17 cellular contexts compared by ENCODE assay signal in genomic region chr10:10865303-10865702, GRCh38.
A peak's percentile ranks its signal among the peaks of the same experiment; 100 is the strongest.
DNase-seq lines count a peak whose midpoint lies in the region; ATAC-seq and TF ChIP-seq lines count a peak whose summit lies in the region.
"Had no signal": no experiment of that assay in that cellular context is flagged by ENCODE, and none has a peak within 500 bp of the region (broad histone marks: within the 10 kb centered on the region; RNA-seq: fewer than 3 reads in every experiment).

No MANE protein-coding gene starts in this region.

- no peaks in the 10 kb centered on the region for H3K79me2 ChIP-seq in smooth muscle cell (ENCODE audit: low read depth)

- CTCF ChIA-PET in A673 (lab: Charles Lee) = no interaction called here

- no peak overlapping the region for H3K9ac ChIP-seq in adipocyte (ENCODE audit: low read length)
- H3K9ac ChIP-seq in smooth muscle cell (ENCODE audit: low read depth) = no peak overlapping the region

- H3K9me3 ChIP-seq in adipocyte (ENCODE audit: control insufficient read depth, low read length) = no peaks in the 10 kb centered on the region
- no peaks in the 10 kb centered on the region for H3K9me3 ChIP-seq in smooth muscle cell (replicated peaks; ENCODE audit: low read depth)
- H3K9me3 ChIP-seq in A673 (ENCODE audit: low read depth, low read length, poor library complexity, severe bottlenecking) = no peaks in the 10 kb centered on the region
- H3K9me3 ChIP-seq: SJCRH30 had no signal

- H4K20me1 ChIP-seq in smooth muscle cell (ENCODE audit: low read depth) = no peaks in the 10 kb centered on the region

- ATAC-seq in GM21423 (IDR thresholded peaks at IDR 0.05; ENCODE audit: unreplicated experiment) (no peak), HG02763 (IDR thresholded peaks at IDR 0.05; ENCODE audit: unreplicated experiment) (no peak)

- H3F3A ChIP-seq in smooth muscle cell (ENCODE audit: low read depth) = no peaks in the 10 kb centered on the region

- WGBS in smooth muscle cell (ENCODE audit: low lambda C conversion rate) = 65% methylated on average over 3 of the region's 3 CpGs

- intact Hi-C loops in A673 (cut with micrococcal nuclease; ENCODE audit: unreplicated experiment) = no loop called here

- no peak overlapping the region for H2AFZ ChIP-seq in smooth muscle cell (ENCODE audit: low read depth)

- H3K27me3 ChIP-seq in adipocyte (replicated peaks; ENCODE audit: control insufficient read depth, insufficient read depth, low read length) (no peaks in the 10 kb centered on the region), smooth muscle cell (ENCODE audit: low read depth) (no peaks in the 10 kb centered on the region), A673 (replicated peaks; ENCODE audit: insufficient read depth, low read depth, low read length, poor library complexity) (peaks cover 3% of the 10 kb centered on the region)
- H3K27me3 ChIP-seq: SJCRH30 had no signal

- H3K36me3 ChIP-seq in adipocyte (ENCODE audit: control insufficient read depth, insufficient read depth, low read length, severe bottlenecking) (no peaks in the 10 kb centered on the region), smooth muscle cell (ENCODE audit: low read depth) (no peaks in the 10 kb centered on the region), A673 (ENCODE audit: insufficient read depth, low read length, poor library complexity, severe bottlenecking) (no peaks in the 10 kb centered on the region)
- H3K36me3 ChIP-seq: SJCRH30 had no signal

- POLR2A ChIA-PET in A673 (lab: Charles Lee; ENCODE audit: low non-redundant PET) = no interaction called here

- H3K4me3 ChIP-seq in adipocyte (ENCODE audit: low read length) (no peak overlapping the region), fibroblast of villous mesenchyme (ENCODE audit: low read depth, low read length) (no peak overlapping the region), smooth muscle cell (no peak overlapping the region), A673 (ENCODE audit: low read depth, low read length, poor library complexity, severe bottlenecking) (no peak overlapping the region)
- H3K4me3 ChIP-seq: SJCRH30 had no signal

- DNase-seq in GM03348 (ENCODE audit: low spot score) (peak; percentile 53), adipocyte (ENCODE audit: low read depth) (peak; percentile 14), fibroblast of villous mesenchyme (ENCODE audit: low read depth) (peak; percentile 68), smooth muscle cell (lab: John Stamatoyannopoulos, UW; ENCODE audit: unreplicated experiment) (no peak), A673 (ENCODE audit: low spot score) (no peak)
- DNase-seq in stimulated activated CD4-positive, alpha-beta T cell treated with anti-CD3 and anti-CD28 coated beads, Interleukin-12 subunit alpha, Interleukin-12 subunit beta, amount 100 ng/mL, for 4 hours = no peak
- DNase-seq: C1 segment of cervical spinal cord, COR-L47, DMS153, GOT3, MV-4-11, NCI-H1436, NCI-H2029 treated with DMSO at 0.1 percent for 48 hours, NCI-H524, SJCRH30 had no signal

- H3K27ac ChIP-seq in smooth muscle cell (ENCODE audit: low read depth) (no peak overlapping the region), A673 (ENCODE audit: low read depth, low read length, poor library complexity, severe bottlenecking) (no peak overlapping the region)
- H3K27ac ChIP-seq: SJCRH30 had no signal

- H3K4me2 ChIP-seq in smooth muscle cell = peak overlapping the region; percentile 28

- TF ChIP-seq CTCF in fibroblast of villous mesenchyme (IDR thresholded peaks at IDR 0.05; ENCODE audit: insufficient read depth, low read depth, low read length) (no peak), smooth muscle cell (IDR thresholded peaks at IDR 0.05; ENCODE audit: borderline replicate concordance, insufficient read depth, poor library complexity, severe bottlenecking) (no peak), A673 (conservative IDR thresholded peaks at IDR 0.05; ENCODE audit: low read depth, low read length) (no peak)

- no TSS peak for BruUV-seq in A673 (replicated peaks; lab: Mats Ljungman, UMichigan)

- H3K4me1 ChIP-seq in adipocyte (ENCODE audit: control insufficient read depth, insufficient read depth, low read length) = peaks cover 6% of the 10 kb centered on the region
- H3K4me1 ChIP-seq in smooth muscle cell (ENCODE audit: low read depth) = no peaks in the 10 kb centered on the region
- H3K4me1 ChIP-seq in A673 (ENCODE audit: insufficient read depth, low read length, poor library complexity, severe bottlenecking) = no peaks in the 10 kb centered on the region

Comparison
In these comparisons a context has a peak if more than half of its experiments do, and no peak if none do; other contexts are left out.
1. DNase-seq: peak in GM03348 (single experiment), adipocyte (single experiment) and fibroblast of villous mesenchyme (single experiment); none in smooth muscle cell (single experiment), A673 (single experiment) and stimulated activated CD4-positive, alpha-beta T cell treated with anti-CD3 and anti-CD28 coated beads, Interleukin-12 subunit alpha, Interleukin-12 subunit beta, amount 100 ng/mL, for 4 hours (single experiment).